8 cellular contexts compared by ENCODE assay signal in the genomic region with DNA sequence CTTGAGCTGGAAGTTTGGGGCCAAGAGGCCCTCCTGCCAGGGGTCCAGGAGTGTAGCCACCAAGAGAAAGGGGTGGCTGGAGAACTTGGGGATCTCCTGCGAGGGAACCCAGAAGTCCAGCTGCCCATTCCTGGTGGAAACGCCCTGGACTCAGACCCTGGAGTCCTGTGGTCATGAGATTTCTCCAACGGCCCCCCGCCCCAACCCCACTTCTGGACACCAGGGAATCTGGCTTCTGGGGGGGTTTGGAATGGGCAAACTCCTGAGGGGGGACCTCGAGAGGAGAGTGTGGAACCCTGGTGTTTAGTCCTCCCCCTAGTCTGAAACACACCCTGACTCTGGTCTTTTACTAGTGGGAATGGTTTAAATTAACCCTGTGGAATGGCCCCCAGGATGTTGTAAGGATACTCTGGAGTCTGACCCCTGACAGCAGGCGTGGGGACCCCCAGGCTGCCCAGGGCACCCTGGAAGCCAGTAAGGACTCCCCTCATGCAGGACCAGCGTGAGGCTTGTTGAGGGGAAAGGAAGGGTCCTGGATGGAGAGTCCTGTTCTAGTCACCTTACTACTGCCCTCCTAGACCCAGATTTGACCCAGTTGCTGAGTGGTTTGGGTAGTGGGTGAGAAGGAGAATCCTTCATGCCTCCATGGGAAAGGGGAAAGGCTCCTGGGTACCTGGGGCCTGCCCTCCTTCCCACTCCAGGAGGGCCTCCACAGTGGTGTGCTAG. TPM values are rescaled to one million over a fixed set of nuclear protein-coding genes. Genes with fewer than 3 reads are reported as not detected.
A peak's percentile ranks its signal among the peaks of the same experiment; 100 is the strongest.
DNase-seq lines count a peak whose midpoint lies in the region; ATAC-seq and TF ChIP-seq lines count a peak whose summit lies in the region.

No MANE protein-coding gene starts in this region.

- H3K27ac Mint-ChIP-seq in IgD-negative memory B cell = no peak overlapping the region
- H3K27ac Mint-ChIP-seq in naive B cell = peak overlapping the region in 1 of 6 donors; percentile 70

- H3K27ac ChIP-seq in ACC112 (ENCODE audit: low read depth, low read length) = no peak overlapping the region
- peak overlapping the region; percentile 92 to 93 for H3K27ac ChIP-seq in coronary artery

- H3K4me3 ChIP-seq in ACC112 (ENCODE audit: low read depth, low read length) = peak overlapping the region; percentile 84
- H3K4me3 ChIP-seq in coronary artery = peak overlapping the region; percentile 86

- no peak for DNase-seq in coronary artery (ENCODE audit: low spot score)
- no peak for DNase-seq in naive B cell
- DNase-seq in GM10266 (ENCODE audit: extremely low spot score) = no peak

- H3K4me3 Mint-ChIP-seq in IgD-negative memory B cell (peak overlapping the region in 3 of 4 donors; percentile 40 to 79 (median 45)), naive B cell (peak overlapping the region in 7 of 8 donors; percentile 51 to 88 (median 79))

- H3K27me3 Mint-ChIP-seq in IgD-negative memory B cell (peaks cover 5% of the 10 kb centered on the region), naive B cell (peaks cover 6 to 11% (median 8%) of the 10 kb centered on the region in 3 donors)

- H3K4me1 Mint-ChIP-seq in IgD-negative memory B cell (peaks cover 2 to 8% (median 5%) of the 10 kb centered on the region in 3 donors), naive B cell (peaks cover 11 to 22% (median 12%) of the 10 kb centered on the region in 3 donors)

- H3K36me3 Mint-ChIP-seq in IgD-negative memory B cell (peaks cover 4% of the 10 kb centered on the region), naive B cell (no peaks in the 10 kb centered on the region)

- H3K27me3 ChIP-seq in ACC112 (ENCODE audit: insufficient read depth, low read length) = no peaks in the 10 kb centered on the region

- H3K79me2 ChIP-seq in ACC112 (ENCODE audit: control insufficient read depth, insufficient read depth, low read length, unreplicated experiment) = peaks cover 4% of the 10 kb centered on the region

- ATAC-seq in naive B cell (ENCODE audit: low read depth in 2 of 2) (no peak), GM18868 (IDR thresholded peaks at IDR 0.05; ENCODE audit: unreplicated experiment) (no peak), HG02642 (IDR thresholded peaks at IDR 0.05; ENCODE audit: poor library complexity, unreplicated experiment) (no peak), GM21360 (IDR thresholded peaks at IDR 0.05; ENCODE audit: unreplicated experiment) (no peak)

- no peak for TF ChIP-seq CTCF in coronary artery (IDR thresholded peaks at IDR 0.05)
- no peak for TF ChIP-seq CTCF in GM10266 (IDR thresholded peaks at IDR 0.05; ENCODE audit: control insufficient read depth, insufficient read depth, low read depth, missing control alignments)

- H3K36me3 ChIP-seq in ACC112 (ENCODE audit: insufficient read depth, low read length) = no peaks in the 10 kb centered on the region; the same call in 1 of the 2 replicates

- H3K4me1 ChIP-seq in ACC112 (ENCODE audit: control insufficient read depth, insufficient read depth, low read length, unreplicated experiment) = peaks cover 34% of the 10 kb centered on the region

- H3K9me3 Mint-ChIP-seq in IgD-negative memory B cell (no peaks in the 10 kb centered on the region), naive B cell (peaks cover 0 to 2% (median 0%) of the 10 kb centered on the region in 7 donors)

- H2AFZ ChIP-seq in ACC112 (ENCODE audit: low read length, unreplicated experiment) = peak overlapping the region; percentile 57

RNA-seq across cellular contexts. Expression of a gene that starts 0.5 kb away (rescaled TPM):
- polyA plus RNA-seq in IgD-negative memory B cell (0.54 TPM), naive B cell (ENCODE audit: low read depth in 6 of 6) (under 1 TPM in 3 of 6 donors, not detected in 3; 0.48 to 0.56 (median 0.49) TPM)

RNA-seq across cellular contexts. Expression of a gene that starts 5.8 kb away (rescaled TPM):
- 1.7 TPM for polyA plus RNA-seq in IgD-negative memory B cell
- polyA plus RNA-seq in naive B cell (ENCODE audit: low read depth in 6 of 6) = 1 to 10 TPM in 5 of 6 donors, under 1 TPM in 1; 0.14 to 1.8 (median 1.3) TPM

RNA-seq across cellular contexts. Expression of a gene that starts 39.1 kb away (rescaled TPM):
- not detected for polyA plus RNA-seq in IgD-negative memory B cell
- not detected for polyA plus RNA-seq in naive B cell (ENCODE audit: low read depth in 6 of 6)

RNA-seq across cellular contexts. Expression of a gene that starts 51.3 kb away (rescaled TPM):
- polyA plus RNA-seq in IgD-negative memory B cell (23.5 TPM), naive B cell (ENCODE audit: low read depth in 6 of 6) (10 to 100 TPM; 19.6 to 36.0 (median 23.6) TPM)
